Comparison of ENCODE assay signal across 8 cellular contexts in the genomic region with DNA sequence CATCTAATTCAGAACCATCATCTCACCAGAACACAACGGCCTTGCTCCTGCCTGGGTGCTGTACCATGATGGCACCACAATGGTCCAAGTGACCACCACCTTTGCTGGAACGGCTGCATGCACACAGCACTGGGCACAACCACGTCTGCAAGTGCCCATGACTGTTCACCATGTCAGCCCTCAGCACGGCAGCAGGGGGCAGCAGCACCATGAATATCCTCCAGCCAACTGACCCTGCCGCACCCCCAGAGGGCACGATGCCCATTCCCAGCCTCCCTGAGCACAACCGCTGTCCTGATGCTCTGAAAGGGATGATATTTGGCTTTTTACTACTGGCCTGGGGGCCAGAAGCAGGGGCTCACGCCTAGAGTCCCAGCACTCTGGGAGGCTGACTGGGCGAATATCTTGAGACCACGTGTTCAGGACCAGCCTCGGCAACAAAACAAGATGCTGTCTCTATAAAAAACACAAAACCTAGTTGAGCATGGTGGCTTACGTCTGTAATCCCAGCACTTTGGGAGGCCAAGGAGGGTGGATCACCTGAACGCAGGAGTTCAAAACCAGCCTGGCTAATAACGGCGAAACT. TPM values are rescaled to one million over a fixed set of nuclear protein-coding genes. Genes with fewer than 3 reads are reported as not detected.
A peak's percentile ranks its signal among the peaks of the same experiment; 100 is the strongest.
DNase-seq lines count a peak whose midpoint lies in the region; ATAC-seq and TF ChIP-seq lines count a peak whose summit lies in the region.

No MANE protein-coding gene starts in this region.

- TF ChIP-seq POLR2A in HCT116 (IDR thresholded peaks at IDR 0.05; ENCODE audit: borderline replicate concordance, extremely low read depth, insufficient read depth, insufficient read length) = no peak

- no peaks in the 10 kb centered on the region for H3K27me3 Mint-ChIP-seq in CD4-positive, CD25-positive, alpha-beta regulatory T cell
- no peaks in the 10 kb centered on the region for H3K27me3 Mint-ChIP-seq in T-helper 17 cell

- peak; percentile 89 for TF ChIP-seq RAD21 in HCT116 (IDR thresholded peaks at IDR 0.05; ENCODE audit: low read depth)

- no peaks in the 10 kb centered on the region for H3K9me3 Mint-ChIP-seq in CD4-positive, CD25-positive, alpha-beta regulatory T cell

- peak overlapping the region in 1 of 3 donors; percentile 83 for H3K27ac Mint-ChIP-seq in CD4-positive, CD25-positive, alpha-beta regulatory T cell
- H3K27ac Mint-ChIP-seq in T-helper 17 cell = no peak overlapping the region

- H2AFZ ChIP-seq in HCT116 (ENCODE audit: low read depth, low read length, poor library complexity, severe bottlenecking) = no peak overlapping the region

- BruUV-seq in HCT116 (replicated peaks; lab: Mats Ljungman, UMichigan) = no TSS peak

- no peaks in the 10 kb centered on the region for H3K4me1 ChIP-seq in CD4-positive, CD25-positive, alpha-beta regulatory T cell (ENCODE audit: control insufficient read depth, insufficient read depth, low read length, poor library complexity, severe bottlenecking)
- H3K4me1 ChIP-seq in HCT116 (ENCODE audit: control insufficient read depth in 1 of 2, insufficient read depth in 2 of 2, low read length in 2 of 2) = no peaks in the 10 kb centered on the region

- H3K4me1 Mint-ChIP-seq in CD4-positive, CD25-positive, alpha-beta regulatory T cell = peaks cover 0 to 4% (median 0%) of the 10 kb centered on the region in 4 donors
- peaks cover 7% of the 10 kb centered on the region for H3K4me1 Mint-ChIP-seq in T-helper 17 cell

- POLR2A ChIA-PET in HCT116 (lab: Charles Lee) = no interaction called here

- H3K79me2 ChIP-seq in HCT116 (ENCODE audit: insufficient read depth, low read length) = peaks cover 3% of the 10 kb centered on the region; the same call in 1 of the 2 replicates

- CTCF ChIA-PET in HCT116 (lab: Charles Lee) = interaction anchor here (1.1 kb wide), 1 partner anchor 59 kb away, joined by 4 read pairs; no protein-coding TSS in a partner anchor

- H3K9me3 ChIP-seq in CD4-positive, CD25-positive, alpha-beta regulatory T cell (ENCODE audit: control insufficient read depth in 2 of 2, low read length in 2 of 2) = no peaks in the 10 kb centered on the region
- H3K9me3 ChIP-seq in HCT116 (ENCODE audit: control insufficient read depth in 1 of 2, insufficient read depth in 1 of 2, low read depth in 1 of 2, low read length in 2 of 2) = no peaks in the 10 kb centered on the region
- no peaks in the 10 kb centered on the region for H3K9me3 ChIP-seq in T-helper 17 cell (ENCODE audit: control insufficient read depth, low read length, poor library complexity, severe bottlenecking)

- H3K36me3 Mint-ChIP-seq in CD4-positive, CD25-positive, alpha-beta regulatory T cell = peaks cover 14% of the 10 kb centered on the region
- H3K36me3 Mint-ChIP-seq in T-helper 17 cell (ENCODE audit: low read depth) = no peaks in the 10 kb centered on the region

- H3K4me3 ChIP-seq in CD4-positive, CD25-positive, alpha-beta regulatory T cell (ENCODE audit: low read depth, low read length) = no peak overlapping the region
- no peak overlapping the region for H3K4me3 ChIP-seq in HCT116 (replicated peaks in 1 of 2; ENCODE audit: low read depth in 1 of 2, low read length in 2 of 2)

- intact Hi-C loops in HCT116 (cut with micrococcal nuclease) = loop anchor here (1.0 kb wide), 2 partner anchors 61 to 103 kb away; no protein-coding TSS in a partner anchor

- no peak overlapping the region for H3K4me2 ChIP-seq in HCT116 (ENCODE audit: low read length)

- H3K9me2 ChIP-seq in HCT116 (ENCODE audit: insufficient read depth) = no peaks in the 10 kb centered on the region

- H3K27me3 ChIP-seq in CD4-positive, CD25-positive, alpha-beta regulatory T cell (ENCODE audit: control insufficient read depth, insufficient read depth, low read length) = no peaks in the 10 kb centered on the region
- H3K27me3 ChIP-seq in HCT116 (ENCODE audit: insufficient read depth, low read length) = no peaks in the 10 kb centered on the region

- H3K4me3 Mint-ChIP-seq in CD4-positive, CD25-positive, alpha-beta regulatory T cell = no peak overlapping the region
- H3K4me3 Mint-ChIP-seq in T-helper 17 cell = no peak overlapping the region

- peak; percentile 85 to 90 (median 88) for TF ChIP-seq CTCF in HCT116 (IDR thresholded peaks at IDR 0.05 in 2 of 3, conservative IDR thresholded peaks at IDR 0.05 in 1 of 3; ENCODE audit: borderline replicate concordance in 1 of 3, insufficient read depth in 1 of 3, low read depth in 2 of 3, low read length in 2 of 3)

- peak; percentile 45 to 55 for ATAC-seq in CD4-positive, CD25-positive, alpha-beta regulatory T cell (ENCODE audit: low read depth in 2 of 2)
- ATAC-seq in HCT116 = peak; percentile 98
- peak; percentile 76 for ATAC-seq in T-helper 17 cell
- no peak for ATAC-seq in GM18519 (IDR thresholded peaks at IDR 0.05; ENCODE audit: low FRiP score, unreplicated experiment)

- H4K20me1 ChIP-seq in HCT116 (ENCODE audit: insufficient read depth) = no peaks in the 10 kb centered on the region

- H3K27ac ChIP-seq in CD4-positive, CD25-positive, alpha-beta regulatory T cell (ENCODE audit: insufficient read depth, low read length, poor library complexity, severe bottlenecking) = no peak overlapping the region
- H3K27ac ChIP-seq in HCT116 (ENCODE audit: low read depth, low read length) (no peak overlapping the region), caudate nucleus (ENCODE audit: low read depth, low read length) (no peak overlapping the region)

- peaks cover 25% of the 10 kb centered on the region for H3K36me3 ChIP-seq in CD4-positive, CD25-positive, alpha-beta regulatory T cell (ENCODE audit: control insufficient read depth, insufficient read depth, low read length)
- H3K36me3 ChIP-seq in HCT116 (ENCODE audit: control insufficient read depth in 1 of 2, insufficient read depth in 2 of 2, low read length in 2 of 2) = peaks cover 0 to 2% of the 10 kb centered on the region in 2 experiments; a peak in 1 of 4 replicates

- DNase-seq in CD4-positive, CD25-positive, alpha-beta regulatory T cell = peak; percentile 12 to 34 (median 18)
- DNase-seq in HCT116 (ENCODE audit: low read depth, low spot score) (peak; percentile 48), T-helper 17 cell (no peak), caudate nucleus (lab: John Stamatoyannopoulos, UW) (peak in 42 of 61 donors; percentile 13 to 76 (median 39)), kidney tubule cell (ENCODE audit: low spot score) (peak; percentile 62), cortex of kidney (lab: John Stamatoyannopoulos, UW) (no peak)
- DNase-seq in stimulated activated CD8-positive, alpha-beta memory T cell treated with anti-CD3 and anti-CD28 coated beads, Interleukin-4, amount 100 ng/mL, for 48 hours = peak; percentile 67

- RAD21 ChIA-PET in HCT116 (lab: Charles Lee; ENCODE audit: low non-redundant PET in 1 of 2, low total read pairs in 2 of 2, uncharacterized antibody in 2 of 2, unreplicated experiment in 2 of 2) = no interaction called here

- H3K9ac ChIP-seq in HCT116 (ENCODE audit: low read length) = no peak overlapping the region

TF ChIP-seq in HCT116, 20 proteins besides CTCF, POLR2A, EP300 and RAD21 (continues in another document):
- no peak for TF ChIP-seq SP1 (IDR thresholded peaks at IDR 0.05; ENCODE audit: low read depth)
- no peak for TF ChIP-seq REST (IDR thresholded peaks at IDR 0.05; ENCODE audit: low read depth)

RNA-seq across cellular contexts. Expression of gene DRD4, which starts 25.7 kb away (rescaled TPM):
- total RNA-seq in CD4-positive, CD25-positive, alpha-beta regulatory T cell = not detected
- polyA plus RNA-seq in CD4-positive, CD25-positive, alpha-beta regulatory T cell = not detected
- total RNA-seq in HCT116 (2021; ENCODE audit: unreplicated experiment) = 2.4 TPM
- polyA plus RNA-seq in HCT116 (2012) = 0.95 and 2.2 TPM in 2 replicates
- under 1 TPM; 0.40 to 0.89 TPM for total RNA-seq in T-helper 17 cell

RNA-seq across cellular contexts. Expression of gene DEAF1, which starts 32.2 kb away (rescaled TPM):
- total RNA-seq in CD4-positive, CD25-positive, alpha-beta regulatory T cell = 84.1 TPM
- 10 to 100 TPM; 33.5 to 46.5 (median 37.4) TPM for polyA plus RNA-seq in CD4-positive, CD25-positive, alpha-beta regulatory T cell
- 33.9 TPM for total RNA-seq in HCT116 (2021; ENCODE audit: unreplicated experiment)
- polyA plus RNA-seq in HCT116 (2012) = 29.3 and 33.1 TPM in 2 replicates
- total RNA-seq in T-helper 17 cell = 10 to 100 TPM; 55.3 to 77.1 TPM

RNA-seq across cellular contexts. Expression of gene TMEM80, which starts 32.8 kb away (rescaled TPM):
- 26.3 TPM for total RNA-seq in CD4-positive, CD25-positive, alpha-beta regulatory T cell
- polyA plus RNA-seq in CD4-positive, CD25-positive, alpha-beta regulatory T cell = 10 to 100 TPM; 24.5 to 35.0 (median 27.0) TPM
- total RNA-seq in HCT116 (2021; ENCODE audit: unreplicated experiment) (18.4 TPM), T-helper 17 cell (10 to 100 TPM; 20.8 to 21.3 TPM)
- 14.2 and 14.8 TPM in 2 replicates for polyA plus RNA-seq in HCT116 (2012)

RNA-seq across cellular contexts. Expression of gene SCT, which starts 35.8 kb away (rescaled TPM):
- not detected for total RNA-seq in CD4-positive, CD25-positive, alpha-beta regulatory T cell
- not detected for polyA plus RNA-seq in CD4-positive, CD25-positive, alpha-beta regulatory T cell
- not detected for total RNA-seq in HCT116 (2021; ENCODE audit: unreplicated experiment)
- polyA plus RNA-seq in HCT116 (2012) = not detected in 2 replicates
- total RNA-seq in T-helper 17 cell = not detected

RNA-seq across cellular contexts. Expression of gene CDHR5, which starts 38.0 kb away (rescaled TPM):
- total RNA-seq in CD4-positive, CD25-positive, alpha-beta regulatory T cell = not detected
- polyA plus RNA-seq in CD4-positive, CD25-positive, alpha-beta regulatory T cell = not detected
- not detected for total RNA-seq in HCT116 (2021; ENCODE audit: unreplicated experiment)
- polyA plus RNA-seq in HCT116 (2012) = 0.13 and 0.44 TPM in 2 replicates
- not detected for total RNA-seq in T-helper 17 cell

Comparison
In these comparisons a context has a peak if more than half of its experiments do, and no peak if none do; other contexts are left out.
1. DNase-seq: peak in CD4-positive, CD25-positive, alpha-beta regulatory T cell (3 of 3), HCT116 (single experiment), caudate nucleus (42 of 61), kidney tubule cell (single experiment) and stimulated activated CD8-positive, alpha-beta memory T cell treated with anti-CD3 and anti-CD28 coated beads, Interleukin-4, amount 100 ng/mL, for 48 hours (single experiment); none in T-helper 17 cell (0 of 3) and cortex of kidney (single experiment).